Comparison of ENCODE assay signal across 17 cellular contexts in genomic region chr20:57076202-57076651, GRCh38.
A peak's percentile ranks its signal among the peaks of the same experiment; 100 is the strongest.
DNase-seq lines count a peak whose midpoint lies in the region; ATAC-seq, FAIRE-seq and TF ChIP-seq lines count a peak whose summit lies in the region.
"Had no signal": no experiment of that assay in that cellular context is flagged by ENCODE, and none has a peak within 500 bp of the region (broad histone marks: within the 10 kb centered on the region; RNA-seq: fewer than 3 reads in every experiment).

No MANE protein-coding gene starts in this region.

- H3K9ac ChIP-seq in adipocyte (ENCODE audit: low read length) (no peak overlapping the region), keratinocyte (ENCODE audit: control insufficient read depth, extremely low read depth, insufficient read depth, low read length) (peak overlapping the region; percentile 20)

- peak; percentile 80 for FAIRE-seq in keratinocyte (lab: Jason Lieb, UNC)
- FAIRE-seq: GM12892, pancreas had no signal

- TF ChIP-seq EP300 in transverse colon (IDR thresholded peaks at IDR 0.05; ENCODE audit: low read depth): no peak

- TF ChIP-seq POLR2A in transverse colon (IDR thresholded peaks at IDR 0.05): no peak

- intact Hi-C loops in CD14-positive monocyte (cut with micrococcal nuclease): no loop called here
- intact Hi-C loops in transverse colon (cut with DNase I; ENCODE audit: low total_unique reads): no loop called here

- no peaks in the 10 kb centered on the region for H3K79me2 ChIP-seq in keratinocyte (ENCODE audit: control insufficient read depth, insufficient read depth, low read length)

- no peak overlapping the region for H3K4me3 ChIP-seq in adipocyte (ENCODE audit: low read length)
- H3K4me3 ChIP-seq in keratinocyte (ENCODE audit: control insufficient read depth in 2 of 3, extremely low read depth in 1 of 3, insufficient read depth in 2 of 3, low read depth in 1 of 3, low read length in 3 of 3): peak overlapping the region in 1 of 3 experiments; percentile 34
- H3K4me3 ChIP-seq in transverse colon: no peak overlapping the region
- H3K4me3 ChIP-seq: pancreas, thoracic aorta had no signal

- no peak for TF ChIP-seq CTCF in CD14-positive monocyte (IDR thresholded peaks at IDR 0.05)
- no peak for TF ChIP-seq CTCF in keratinocyte (optimal IDR thresholded peaks at IDR 0.05 in 1 of 3, IDR thresholded peaks at IDR 0.05 in 1 of 3, conservative IDR thresholded peaks at IDR 0.05 in 1 of 3; ENCODE audit: extremely low read depth in 1 of 3, insufficient read depth in 2 of 3, low read length in 3 of 3)
- TF ChIP-seq CTCF in transverse colon (IDR thresholded peaks at IDR 0.05): no peak

- peaks cover 19% of the 10 kb centered on the region for H3K27me3 ChIP-seq in adipocyte (replicated peaks; ENCODE audit: control insufficient read depth, insufficient read depth, low read length)
- peaks cover 7% of the 10 kb centered on the region for H3K27me3 ChIP-seq in keratinocyte (ENCODE audit: control insufficient read depth, extremely low read depth, insufficient read depth, low read length)
- H3K27me3 ChIP-seq in transverse colon: peaks cover 28% of the 10 kb centered on the region

- no peak overlapping the region for H3K4me3 Mint-ChIP-seq in CD14-positive monocyte
- H3K4me3 Mint-ChIP-seq in stimulated activated naive B cell treated with anti-CD40 and anti-IgM and Interleukin-4, amounts not matched to agents 10 μg/mL and 1 μg/mL and 100 μg/mL, for 72 hours: no peak overlapping the region
- H3K4me3 Mint-ChIP-seq: CD4-positive, CD25-positive, alpha-beta regulatory T cell; immature natural killer cell had no signal

- H3K4me2 ChIP-seq in keratinocyte (ENCODE audit: control insufficient read depth, extremely low read depth, insufficient read depth, low read depth, low read length): peak overlapping the region; percentile 65

- no peak overlapping the region for H3K27ac Mint-ChIP-seq in CD14-positive monocyte
- no peak overlapping the region for H3K27ac Mint-ChIP-seq in stimulated activated naive B cell treated with anti-CD40 and anti-IgM and Interleukin-4, amounts not matched to agents 10 μg/mL and 1 μg/mL and 100 μg/mL, for 72 hours
- H3K27ac Mint-ChIP-seq: immature natural killer cell had no signal

- H3K27ac ChIP-seq in keratinocyte (ENCODE audit: control insufficient read depth, insufficient read depth, low read length): peak overlapping the region; percentile 45
- no peak overlapping the region for H3K27ac ChIP-seq in transverse colon
- H3K27ac ChIP-seq: pancreas, thoracic aorta, WERI-Rb-1 had no signal

- H3K9me1 ChIP-seq in keratinocyte (ENCODE audit: control insufficient read depth, extremely low read depth, insufficient read depth, low read length): no peaks in the 10 kb centered on the region

- ATAC-seq in stimulated activated naive B cell treated with anti-CD40 and anti-IgM and Interleukin-4, amounts not matched to agents 10 μg/mL and 1 μg/mL and 100 μg/mL, for 72 hours (replicated peaks): no peak
- no peak for ATAC-seq in HG02588 (IDR thresholded peaks at IDR 0.05; ENCODE audit: unreplicated experiment)
- ATAC-seq: pancreas had no signal

- in situ Hi-C loops in transverse colon (cut with MboI; ENCODE audit: low pct_ligation_motif_present in 1 of 4, low pct_unique_long_range_greater_than_20kb in 1 of 4, low sequenced_read_pairs in 3 of 4): loop anchor here in 2 of 4 donors (25.0 kb wide), 2 partner anchors 411 to 1136 kb away; no protein-coding TSS in a partner anchor

- no peaks in the 10 kb centered on the region for H4K20me1 ChIP-seq in keratinocyte (ENCODE audit: control insufficient read depth, extremely low read depth, insufficient read depth, low read length)

- H3K4me1 Mint-ChIP-seq in CD14-positive monocyte: no peaks in the 10 kb centered on the region
- H3K4me1 Mint-ChIP-seq in stimulated activated naive B cell treated with anti-CD40 and anti-IgM and Interleukin-4, amounts not matched to agents 10 μg/mL and 1 μg/mL and 100 μg/mL, for 72 hours: no peaks in the 10 kb centered on the region
- H3K4me1 Mint-ChIP-seq: immature natural killer cell had no signal

- no peaks in the 10 kb centered on the region for H3K36me3 ChIP-seq in adipocyte (ENCODE audit: control insufficient read depth, insufficient read depth, low read length, severe bottlenecking)
- H3K36me3 ChIP-seq in keratinocyte (ENCODE audit: control insufficient read depth in 2 of 2, extremely low read depth in 1 of 2, insufficient read depth in 2 of 2, low read length in 2 of 2): no peaks in the 10 kb centered on the region
- no peaks in the 10 kb centered on the region for H3K36me3 ChIP-seq in transverse colon
- H3K36me3 ChIP-seq: pancreas, thoracic aorta, WERI-Rb-1 had no signal

- peak; percentile 3 for DNase-seq in CD14-positive monocyte (ENCODE audit: low spot score)
- peak; percentile 77 for DNase-seq in HT1080 (ENCODE audit: low read depth)
- peak; percentile 46 for DNase-seq in adipocyte (ENCODE audit: low read depth)
- no peak for DNase-seq in keratinocyte (ENCODE audit: low read depth, low spot score)
- no peak for DNase-seq in HK-2 (ENCODE audit: unreplicated experiment)
- no peak for DNase-seq in transverse colon
- no peak for DNase-seq in stimulated activated naive B cell treated with anti-CD40 and anti-IgM and Interleukin-4, amounts not matched to agents 10 μg/mL and 1 μg/mL and 100 μg/mL, for 72 hours
- DNase-seq: activated gamma-delta T cell treated with Interleukin-2 at 50 U/mL for 16 hours; CD4-positive, CD25-positive, alpha-beta regulatory T cell; DND-41; effector CD8-positive, alpha-beta T cell; immature natural killer cell; pancreas; WERI-Rb-1 had no signal

- peaks cover 12 to 31% (median 24%) of the 10 kb centered on the region in 7 donors for H3K9me3 Mint-ChIP-seq in CD14-positive monocyte
- peaks cover 17 to 23% of the 10 kb centered on the region in 2 donors for H3K9me3 Mint-ChIP-seq in stimulated activated naive B cell treated with anti-CD40 and anti-IgM and Interleukin-4, amounts not matched to agents 10 μg/mL and 1 μg/mL and 100 μg/mL, for 72 hours

- no peaks in the 10 kb centered on the region for H3K36me3 Mint-ChIP-seq in CD14-positive monocyte
- H3K36me3 Mint-ChIP-seq in stimulated activated naive B cell treated with anti-CD40 and anti-IgM and Interleukin-4, amounts not matched to agents 10 μg/mL and 1 μg/mL and 100 μg/mL, for 72 hours: no peaks in the 10 kb centered on the region
- H3K36me3 Mint-ChIP-seq: CD4-positive, CD25-positive, alpha-beta regulatory T cell had no signal

- H3K4me1 ChIP-seq in adipocyte (ENCODE audit: control insufficient read depth, insufficient read depth, low read length): no peaks in the 10 kb centered on the region
- peaks cover 26% of the 10 kb centered on the region for H3K4me1 ChIP-seq in keratinocyte (ENCODE audit: control insufficient read depth, extremely low read depth, insufficient read depth, low read length)
- no peaks in the 10 kb centered on the region for H3K4me1 ChIP-seq in transverse colon
- H3K4me1 ChIP-seq: pancreas had no signal

- peak overlapping the region; percentile 55 for H2AFZ ChIP-seq in keratinocyte (ENCODE audit: control insufficient read depth, low read length)

- WGBS in transverse colon (ENCODE audit: low coverage in 1 of 2), 2 donors: 75 to 79% methylated on average over 5 to 11 of the region's 11 CpGs

- peaks cover 30% of the 10 kb centered on the region for H3K9me3 ChIP-seq in adipocyte (ENCODE audit: control insufficient read depth, low read length)
- peaks cover 2% of the 10 kb centered on the region for H3K9me3 ChIP-seq in keratinocyte (ENCODE audit: control insufficient read depth, low read depth, low read length)
- H3K9me3 ChIP-seq in transverse colon: peaks cover 10 to 16% of the 10 kb centered on the region in 2 donors

- H3K27me3 Mint-ChIP-seq in CD14-positive monocyte (ENCODE audit: low read depth in 3 of 3): peaks cover 14 to 16% (median 15%) of the 10 kb centered on the region in 3 donors
- H3K27me3 Mint-ChIP-seq in stimulated activated naive B cell treated with anti-CD40 and anti-IgM and Interleukin-4, amounts not matched to agents 10 μg/mL and 1 μg/mL and 100 μg/mL, for 72 hours: peaks cover 7 to 13% of the 10 kb centered on the region in 2 donors

- dilution Hi-C loops in keratinocyte (cut with MboI; ENCODE audit: extremely low pct_ligation_motif_present, low sequenced_read_pairs): loop anchor here (25.0 kb wide), 1 partner anchor 261 kb away; the partner anchor contains the start of gene SPO11

Comparison
In these comparisons a context has a peak if more than half of its experiments do, and no peak if none do; other contexts are left out.
1. DNase-seq: peak in CD14-positive monocyte (single experiment), HT1080 (single experiment) and adipocyte (single experiment); none in keratinocyte (single experiment), HK-2 (single experiment), transverse colon (single experiment) and stimulated activated naive B cell treated with anti-CD40 and anti-IgM and Interleukin-4, amounts not matched to agents 10 μg/mL and 1 μg/mL and 100 μg/mL, for 72 hours (single experiment).